ENCODE assay signal across 8 cellular contexts in the genomic region with DNA sequence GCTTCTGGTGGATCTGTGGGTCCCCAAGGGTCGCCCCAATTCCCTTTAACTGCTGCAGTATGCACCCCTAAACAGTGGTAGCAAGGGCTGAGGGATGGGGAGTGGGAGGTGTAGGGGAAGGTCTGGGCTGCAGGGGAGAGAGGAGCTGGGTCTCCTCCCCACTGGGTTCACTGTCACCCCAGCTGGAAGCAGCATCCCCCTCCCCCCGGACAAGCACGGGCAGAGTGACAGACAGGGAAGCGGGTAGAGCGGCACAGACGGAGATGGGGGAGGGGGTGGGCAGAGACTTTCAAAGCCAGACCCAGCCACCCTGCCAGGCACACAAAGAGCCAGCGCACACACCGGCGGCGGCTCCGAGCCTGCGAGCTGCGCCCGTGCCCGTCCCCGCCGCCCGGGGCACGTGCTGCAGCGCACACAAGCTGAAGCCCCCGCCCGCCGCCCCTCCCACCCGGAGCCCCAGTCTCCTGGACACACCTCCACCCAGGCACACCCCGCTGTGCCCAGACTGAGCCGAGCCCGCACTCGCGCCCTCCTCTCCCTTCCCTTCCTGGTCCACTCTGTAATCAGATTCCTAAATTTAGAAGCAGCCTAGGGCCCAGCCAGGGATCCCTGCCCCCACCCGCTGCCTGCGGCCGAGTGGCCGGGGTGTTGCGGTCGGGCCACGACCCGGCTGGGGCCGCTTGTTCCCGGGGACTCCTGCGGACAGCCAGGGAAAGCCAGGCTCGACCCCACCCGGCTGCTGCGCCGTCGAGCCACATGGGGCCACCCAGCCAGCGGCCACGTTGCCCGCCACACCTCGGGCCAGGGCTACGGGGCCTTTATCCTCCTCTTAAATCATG. TPM values are rescaled to one million over a fixed set of nuclear protein-coding genes. Genes with fewer than 3 reads are reported as not detected.
DNase-seq lines count a peak whose midpoint lies in the region; ATAC-seq and TF ChIP-seq lines count a peak whose summit lies in the region.

No MANE protein-coding gene starts in this region.

- H2AFZ ChIP-seq in SK-N-SH (ENCODE audit: low read depth), result 0 out of 2 replicates have a peak overlapping the region, but pooled peaks have one; percentile 31

- H3F3A ChIP-seq in SK-N-SH (replicated peaks; ENCODE audit: insufficient read depth), result no peaks in the 10 kb centered on the region

- no peaks in the 10 kb centered on the region for H3K36me3 ChIP-seq in SK-N-SH (replicated peaks in 1 of 2; ENCODE audit: control insufficient read depth in 1 of 2, insufficient read depth in 2 of 2, low read length in 1 of 2)

- peak overlapping the region; percentile 83 for H3K4me2 ChIP-seq in SK-N-SH

- no peaks in the 10 kb centered on the region for H3K79me2 ChIP-seq in SK-N-SH (ENCODE audit: insufficient read depth)

- H3K4me1 Mint-ChIP-seq in Calu3 (ENCODE audit: low read depth, unreplicated experiment), result peaks cover 8% of the 10 kb centered on the region
- H3K4me1 Mint-ChIP-seq in central memory CD8-positive, alpha-beta T cell, result peaks cover 17% of the 10 kb centered on the region

- peak in 1 of 2 experiments; percentile 48; a peak in 1 of 4 replicates for TF ChIP-seq EP300 in SK-N-SH (IDR thresholded peaks at IDR 0.05; ENCODE audit: borderline replicate concordance in 1 of 2, low read depth in 1 of 2, low read length in 1 of 2)

- DNase-seq in Calu3 (peak; percentile 21), M059J (ENCODE audit: low read depth) (peak; percentile 74), SK-N-SH (peak; percentile 92)
- DNase-seq in central memory CD8-positive, alpha-beta T cell (ENCODE audit: low spot score in 2 of 2), result no peak
- DNase-seq in stimulated activated naive CD8-positive, alpha-beta T cell treated with anti-CD3 and anti-CD28 coated beads, Interleukin-15, Interleukin-2, amounts not matched to agents 100 U/mL and 50 U/mL, for 24 hours, result peak; percentile 42

- POLR2A ChIA-PET in SK-N-SH (lab: Yijun Ruan, JAX), result interaction anchor here (0.7 to 1.9 kb wide), 16 partner anchors 8 to 1077 kb away, joined by 3 to 14 read pairs (median 4); partner anchors contain the start of genes MARK2 and NAA40

- H3K27me3 Mint-ChIP-seq in Calu3 (ENCODE audit: unreplicated experiment), result peaks cover 62% of the 10 kb centered on the region
- no peaks in the 10 kb centered on the region for H3K27me3 Mint-ChIP-seq in central memory CD8-positive, alpha-beta T cell

- H4K20me1 ChIP-seq in SK-N-SH (ENCODE audit: insufficient read depth), result no peaks in the 10 kb centered on the region

- H3K27ac ChIP-seq in SK-N-SH (ENCODE audit: low read depth in 2 of 2, low read length in 1 of 2) (peak overlapping the region in 1 of 2 experiments; percentile 98; a peak in 2 of 4 replicates), layer of hippocampus (ENCODE audit: low read depth, low read length) (peak overlapping the region; percentile 83)

- no peaks in the 10 kb centered on the region for H3K9me3 ChIP-seq in SK-N-SH

- CTCF ChIA-PET in Calu3 (lab: Charles Lee), result interaction anchor here (0.5 to 0.8 kb wide), 2 partner anchors 16 to 1311 kb away, joined by 3 read pairs; no protein-coding TSS in a partner anchor
- CTCF ChIA-PET in SK-N-SH (lab: Yijun Ruan, JAX), result interaction anchor here (0.8 to 6.7 kb wide), 10 partner anchors 9 to 230 kb away, joined by 3 to 113 read pairs (median 8); partner anchors contain the start of genes MARK2 and NAA40

- peaks cover 4 to 44% of the 10 kb centered on the region in 2 experiments; a peak in 3 of 4 replicates for H3K4me1 ChIP-seq in SK-N-SH (ENCODE audit: control insufficient read depth in 1 of 2, insufficient read depth in 2 of 2, low read depth in 1 of 2, low read length in 1 of 2)

- no peaks in the 10 kb centered on the region for H3K9me3 Mint-ChIP-seq in Calu3 (ENCODE audit: low read depth, unreplicated experiment)
- no peaks in the 10 kb centered on the region for H3K9me3 Mint-ChIP-seq in central memory CD8-positive, alpha-beta T cell

- no peak overlapping the region for H3K27ac Mint-ChIP-seq in Calu3 (ENCODE audit: unreplicated experiment)
- peak overlapping the region; percentile 35 for H3K27ac Mint-ChIP-seq in central memory CD8-positive, alpha-beta T cell (ENCODE audit: low read depth)

- TF ChIP-seq CTCF in Calu3 (IDR thresholded peaks at IDR 0.05; ENCODE audit: unreplicated experiment) (no peak), SK-N-SH (IDR thresholded peaks at IDR 0.05) (no peak)

- H3K27me3 ChIP-seq in SK-N-SH (ENCODE audit: insufficient read depth) (no peaks in the 10 kb centered on the region), layer of hippocampus (ENCODE audit: control insufficient read depth, insufficient read depth, low read length) (no peaks in the 10 kb centered on the region)

- peak; percentile 69 for ATAC-seq in central memory CD8-positive, alpha-beta T cell (replicated peaks; ENCODE audit: extremely low read depth, poor library complexity, severe bottlenecking)
- ATAC-seq in stimulated activated naive CD8-positive, alpha-beta T cell treated with anti-CD3 and anti-CD28 coated beads, Interleukin-15, Interleukin-2, amounts not matched to agents 100 U/mL and 50 U/mL, for 24 hours, result no peak
- no peak for ATAC-seq in HG03442 (IDR thresholded peaks at IDR 0.05; ENCODE audit: unreplicated experiment)
- ATAC-seq in HG02885 (IDR thresholded peaks at IDR 0.05; ENCODE audit: poor library complexity, unreplicated experiment), result no peak

- 31% methylated on average over 12 of the region's 50 CpGs for WGBS in SK-N-SH (ENCODE audit: low lambda C conversion rate)

- H3K9ac ChIP-seq in SK-N-SH, result no peak overlapping the region

- H3K36me3 Mint-ChIP-seq in Calu3 (ENCODE audit: insufficient read depth, unreplicated experiment), result peaks cover 22% of the 10 kb centered on the region
- peaks cover 8% of the 10 kb centered on the region for H3K36me3 Mint-ChIP-seq in central memory CD8-positive, alpha-beta T cell (ENCODE audit: insufficient read depth)

- intact Hi-C loops in Calu3 (cut with micrococcal nuclease; ENCODE audit: unreplicated experiment), result no loop called here

- peak overlapping the region in 1 of 2 experiments; percentile 64; a peak in 2 of 4 replicates for H3K4me3 ChIP-seq in SK-N-SH (ENCODE audit: low read depth in 2 of 2, low read length in 1 of 2)

- peak overlapping the region; percentile 70 for H3K4me3 Mint-ChIP-seq in Calu3 (ENCODE audit: low read depth, unreplicated experiment)
- H3K4me3 Mint-ChIP-seq in central memory CD8-positive, alpha-beta T cell, result peak overlapping the region; percentile 71

- BruUV-seq in Calu3 (replicated peaks; lab: Mats Ljungman, UMichigan), result no TSS peak

- no peaks in the 10 kb centered on the region for H3K9me2 ChIP-seq in SK-N-SH

- TF ChIP-seq RAD21 in SK-N-SH (IDR thresholded peaks at IDR 0.05; ENCODE audit: low read length), result no peak

TF ChIP-seq in SK-N-SH, 30 proteins besides CTCF, POLR2A, EP300 and RAD21:
- TF ChIP-seq CHD2 (IDR thresholded peaks at IDR 0.05; ENCODE audit: low read length, partially characterized antibody) (peak; percentile 94), SMC3 (IDR thresholded peaks at IDR 0.05; ENCODE audit: low read depth, low read length) (0 out of 2 replicates have a peak, but pooled peaks have one; percentile 1), SIN3A (IDR thresholded peaks at IDR 0.05; ENCODE audit: borderline replicate concordance, low read depth, low read length) (no peak), MXI1 (IDR thresholded peaks at IDR 0.05; ENCODE audit: low read depth, low read length) (peak; percentile 83)
- TF ChIP-seq, protein P1, sequence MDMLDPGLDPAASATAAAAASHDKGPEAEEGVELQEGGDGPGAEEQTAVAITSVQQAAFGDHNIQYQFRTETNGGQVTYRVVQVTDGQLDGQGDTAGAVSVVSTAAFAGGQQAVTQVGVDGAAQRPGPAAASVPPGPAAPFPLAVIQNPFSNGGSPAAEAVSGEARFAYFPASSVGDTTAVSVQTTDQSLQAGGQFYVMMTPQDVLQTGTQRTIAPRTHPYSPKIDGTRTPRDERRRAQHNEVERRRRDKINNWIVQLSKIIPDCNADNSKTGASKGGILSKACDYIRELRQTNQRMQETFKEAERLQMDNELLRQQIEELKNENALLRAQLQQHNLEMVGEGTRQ (IDR thresholded peaks at IDR 0.05; ENCODE audit: borderline replicate concordance, low read depth, low read length), result no peak
- TF ChIP-seq, protein P2, sequence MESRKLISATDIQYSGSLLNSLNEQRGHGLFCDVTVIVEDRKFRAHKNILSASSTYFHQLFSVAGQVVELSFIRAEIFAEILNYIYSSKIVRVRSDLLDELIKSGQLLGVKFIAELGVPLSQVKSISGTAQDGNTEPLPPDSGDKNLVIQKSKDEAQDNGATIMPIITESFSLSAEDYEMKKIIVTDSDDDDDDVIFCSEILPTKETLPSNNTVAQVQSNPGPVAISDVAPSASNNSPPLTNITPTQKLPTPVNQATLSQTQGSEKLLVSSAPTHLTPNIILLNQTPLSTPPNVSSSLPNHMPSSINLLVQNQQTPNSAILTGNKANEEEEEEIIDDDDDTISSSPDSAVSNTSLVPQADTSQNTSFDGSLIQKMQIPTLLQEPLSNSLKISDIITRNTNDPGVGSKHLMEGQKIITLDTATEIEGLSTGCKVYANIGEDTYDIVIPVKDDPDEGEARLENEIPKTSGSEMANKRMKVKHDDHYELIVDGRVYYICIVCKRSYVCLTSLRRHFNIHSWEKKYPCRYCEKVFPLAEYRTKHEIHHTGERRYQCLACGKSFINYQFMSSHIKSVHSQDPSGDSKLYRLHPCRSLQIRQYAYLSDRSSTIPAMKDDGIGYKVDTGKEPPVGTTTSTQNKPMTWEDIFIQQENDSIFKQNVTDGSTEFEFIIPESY (IDR thresholded peaks at IDR 0.05; ENCODE audit: borderline replicate concordance, low read depth), result no peak

RNA-seq across cellular contexts. Expression of gene RCOR2, which starts 0.9 kb away (rescaled TPM):
- total RNA-seq in Calu3 (2022), result 0.26 and 0.37 TPM in 2 replicates
- 1.1 and 1.9 TPM in 2 replicates for total RNA-seq in M059J (2014; rRNA removed; shearing (Covaris generic))
- polyA plus RNA-seq in SK-N-SH (2012; rRNA removed), result 1.1 and 1.4 TPM in 2 replicates
- 0.85 and 1.4 TPM in 2 replicates for polyA plus RNA-seq in SK-N-SH (2012; cell fraction: cytosol; rRNA removed)
- polyA plus RNA-seq in SK-N-SH (2012; cell fraction: nucleus; rRNA removed), result 1.8 and 2.6 TPM in 2 replicates

RNA-seq across cellular contexts. Expression of gene NAA40, which starts 20.9 kb away (rescaled TPM):
- 41.3 and 44.9 TPM in 2 replicates for total RNA-seq in Calu3 (2022)
- 20.4 and 32.1 TPM in 2 replicates for total RNA-seq in M059J (2014; rRNA removed; shearing (Covaris generic))
- polyA plus RNA-seq in SK-N-SH (2012; rRNA removed), result 33.0 and 36.3 TPM in 2 replicates
- polyA plus RNA-seq in SK-N-SH (2012; cell fraction: cytosol; rRNA removed), result 21.4 and 26.3 TPM in 2 replicates
- polyA plus RNA-seq in SK-N-SH (2012; cell fraction: nucleus; rRNA removed), result 137 and 147 TPM in 2 replicates

RNA-seq across cellular contexts. Expression of gene COX8A, which starts 56.5 kb away (rescaled TPM):
- 313 and 325 TPM in 2 replicates for total RNA-seq in Calu3 (2022)
- total RNA-seq in M059J (2014; rRNA removed; shearing (Covaris generic)), result 875 and 1,019 TPM in 2 replicates
- 597 and 824 TPM in 2 replicates for polyA plus RNA-seq in SK-N-SH (2012; rRNA removed)
- 313 and 507 TPM in 2 replicates for polyA plus RNA-seq in SK-N-SH (2012; cell fraction: cytosol; rRNA removed)
- polyA plus RNA-seq in SK-N-SH (2012; cell fraction: nucleus; rRNA removed), result 180 and 321 TPM in 2 replicates

Comparison
In these comparisons a context has a peak if more than half of its experiments do, and no peak if none do; other contexts are left out.
1. DNase-seq: peak in Calu3 (single experiment), M059J (single experiment), SK-N-SH (single experiment) and stimulated activated naive CD8-positive, alpha-beta T cell treated with anti-CD3 and anti-CD28 coated beads, Interleukin-15, Interleukin-2, amounts not matched to agents 100 U/mL and 50 U/mL, for 24 hours (single experiment); none in central memory CD8-positive, alpha-beta T cell (0 of 2).